8 cellular contexts compared by ENCODE assay signal in the genomic region with DNA sequence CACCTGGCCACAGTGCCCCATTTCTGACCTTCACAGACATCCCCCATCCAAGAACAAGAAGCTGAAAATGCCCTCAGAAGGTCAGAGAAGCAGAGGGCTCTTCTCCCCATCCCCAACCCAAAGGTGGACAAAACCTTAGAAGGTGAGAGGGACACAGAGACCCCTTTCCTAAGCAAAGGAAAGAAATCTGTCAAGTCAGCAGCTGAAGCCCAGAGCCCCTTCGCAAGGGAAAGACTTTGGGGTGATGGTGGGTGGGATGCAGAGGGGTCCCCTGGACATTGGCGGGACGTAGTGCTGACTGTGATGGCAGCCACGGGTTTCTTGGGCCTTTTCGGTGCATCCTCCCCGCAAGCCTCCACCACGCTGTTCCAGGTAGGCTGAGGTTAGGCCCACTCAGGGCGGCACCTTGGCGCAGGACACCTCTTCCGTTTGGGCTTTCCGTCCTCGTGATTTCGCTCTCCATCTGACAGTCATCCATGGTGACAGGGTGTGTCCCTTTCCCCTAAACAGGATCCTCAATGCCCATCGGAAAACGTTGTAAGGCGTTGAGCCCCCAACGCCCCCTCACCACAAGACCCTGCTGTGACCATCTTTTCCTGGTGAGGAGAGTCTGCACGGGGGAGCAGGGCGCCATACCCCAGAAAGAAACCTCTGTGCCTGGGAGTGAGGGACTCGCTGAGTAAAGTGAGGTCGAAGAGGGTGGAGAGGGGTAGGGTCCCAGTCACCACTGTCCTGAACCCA. TPM values are rescaled to one million over a fixed set of nuclear protein-coding genes. Genes with fewer than 3 reads are reported as not detected.
A peak's percentile ranks its signal among the peaks of the same experiment; 100 is the strongest.
DNase-seq lines count a peak whose midpoint lies in the region; ATAC-seq and TF ChIP-seq lines count a peak whose summit lies in the region.

No MANE protein-coding gene starts in this region.

- H3K4me3 ChIP-seq in BE2C (ENCODE audit: low read depth, low read length) = peak overlapping the region; percentile 12
- H3K4me3 ChIP-seq in cardiac fibroblast (replicated peaks in 1 of 2; ENCODE audit: low read depth in 2 of 2, low read length in 2 of 2) = peak overlapping the region; percentile 27 to 43

- H3K36me3 ChIP-seq in BE2C = no peaks in the 10 kb centered on the region

- no peaks in the 10 kb centered on the region for H3K27me3 ChIP-seq in BE2C

- DNase-seq in BE2C (no peak), cardiac fibroblast (ENCODE audit: low read depth in 2 of 2) (no peak), myocyte (ENCODE audit: low read depth) (peak; percentile 7), NCI-H2107 (lab: John Stamatoyannopoulos, UW) (no peak), NCI-H1105 treated with DMSO at 0.1 percent for 48 hours (lab: John Stamatoyannopoulos, UW) (no peak), mesenteric fat pad (ENCODE audit: low spot score) (no peak)
- DNase-seq in activated CD4-positive, alpha-beta T cell treated with anti-CD3 and anti-CD28 coated beads, Interleukin-2, amount 50 U/mL, for 48 hours = no peak

- peaks cover 5% of the 10 kb centered on the region; the same call in 1 of the 2 replicates for H3K4me1 ChIP-seq in BE2C

- peak; percentile 34 for ATAC-seq in HG03432 (IDR thresholded peaks at IDR 0.05; ENCODE audit: unreplicated experiment)

- TF ChIP-seq CTCF in BE2C (IDR thresholded peaks at IDR 0.05; ENCODE audit: low read depth, low read length) (no peak), cardiac fibroblast (IDR thresholded peaks at IDR 0.05; ENCODE audit: low read depth, low read length) (no peak)

- no peaks in the 10 kb centered on the region for H3K9me3 ChIP-seq in BE2C

RNA-seq across cellular contexts. Expression of a gene that starts 10.7 kb away (rescaled TPM):
- not detected for polyA plus RNA-seq in BE2C (2012; ENCODE audit: insufficient read depth, insufficient read length, low read depth)
- not detected in 2 replicates for total RNA-seq in myocyte
- polyA plus RNA-seq in myocyte (2012) = not detected
- 2.2 TPM for total RNA-seq in mesenteric fat pad

RNA-seq across cellular contexts. Expression of a gene that starts 24.6 kb away (rescaled TPM):
- polyA plus RNA-seq in BE2C (2012; ENCODE audit: insufficient read depth, insufficient read length, low read depth) = not detected
- total RNA-seq in myocyte (not detected in 2 replicates), mesenteric fat pad (not detected)
- polyA plus RNA-seq in myocyte (2012) = not detected

RNA-seq across cellular contexts. Expression of a gene that starts 24.7 kb away (rescaled TPM):
- 63.1 TPM for polyA plus RNA-seq in BE2C (2012; ENCODE audit: insufficient read depth, insufficient read length, low read depth)
- total RNA-seq in myocyte (34.7 and 37.7 TPM in 2 replicates), mesenteric fat pad (191 TPM)
- 101 TPM for polyA plus RNA-seq in myocyte (2012)

RNA-seq across cellular contexts. Expression of a gene that starts 28.5 kb away (rescaled TPM):
- 357 TPM for polyA plus RNA-seq in BE2C (2012; ENCODE audit: insufficient read depth, insufficient read length, low read depth)
- total RNA-seq in myocyte = 171 and 186 TPM in 2 replicates
- 137 TPM for polyA plus RNA-seq in myocyte (2012)
- 94.2 TPM for total RNA-seq in mesenteric fat pad

RNA-seq across cellular contexts. Expression of a gene that starts 33.7 kb away (rescaled TPM):
- polyA plus RNA-seq in BE2C (2012; ENCODE audit: insufficient read depth, insufficient read length, low read depth) = 3.9 TPM
- 1.1 and 1.8 TPM in 2 replicates for total RNA-seq in myocyte
- 4.4 TPM for polyA plus RNA-seq in myocyte (2012)
- 15.3 TPM for total RNA-seq in mesenteric fat pad
